23 cellular contexts compared by ENCODE assay signal in genomic region chr18:9992300-9992987, GRCh38.
DNase-seq lines count a peak whose midpoint lies in the region; ATAC-seq and TF ChIP-seq lines count a peak whose summit lies in the region.
"Had no signal": no experiment of that assay in that cellular context is flagged by ENCODE, and none has a peak within 500 bp of the region (broad histone marks: within the 10 kb centered on the region; RNA-seq: fewer than 3 reads in every experiment).

No MANE protein-coding gene starts in this region.

- peaks cover 8% of the 10 kb centered on the region for H3K27me3 Mint-ChIP-seq in neural progenitor cell (ENCODE audit: insufficient read depth, low read depth)

- H3F3A ChIP-seq in neural progenitor cell (ENCODE audit: low read depth), result no peaks in the 10 kb centered on the region

- TF ChIP-seq CTCF in neural progenitor cell (IDR thresholded peaks at IDR 0.05), result no peak

- H2BK120ac ChIP-seq in mesendoderm (ENCODE audit: low read depth, low read length), result no peak overlapping the region

- H3K27ac ChIP-seq in neural progenitor cell, result no peak overlapping the region
- no peak overlapping the region for H3K27ac ChIP-seq in mesendoderm (ENCODE audit: low read depth, low read length)
- H3K27ac ChIP-seq: parathyroid adenoma, thoracic aorta had no signal

- peak; percentile 74 for ATAC-seq in left ventricle myocardium superior
- no peak for ATAC-seq in GM19328 (IDR thresholded peaks at IDR 0.05; ENCODE audit: unreplicated experiment)
- ATAC-seq: GM12878; HCT116; natural killer cell; SK-N-SH treated with all-trans-retinoic acid at 6 μM for 48 hours; stimulated activated effector memory CD8-positive, alpha-beta T cell treated with anti-CD3 and anti-CD28 coated beads, Interleukin-12 subunit alpha, Interleukin-12 subunit beta, amount 100 ng/mL, for 72 hours had no signal

- H3K4me1 ChIP-seq in neural progenitor cell (peaks cover 10% of the 10 kb centered on the region), mesendoderm (ENCODE audit: control insufficient read depth, low read depth, low read length) (no peaks in the 10 kb centered on the region)
- H3K4me1 ChIP-seq: parathyroid adenoma had no signal

- no peak overlapping the region for H3K56ac ChIP-seq in mesendoderm (ENCODE audit: low read length)

- H2AFZ ChIP-seq in neural progenitor cell (replicated peaks), result no peak overlapping the region
- H2AFZ ChIP-seq: parathyroid adenoma had no signal

- DNase-seq in AG08395 (ENCODE audit: low spot score) (peak; percentile 35), ecto neural progenitor cell (ENCODE audit: low spot score) (peak; percentile 26), left ventricle myocardium superior (no peak), neural progenitor cell (ENCODE audit: low spot score) (no peak), mesendoderm (no peak), dedifferentiated amniotic fluid mesenchymal stem cell (ENCODE audit: extremely low spot score) (no peak)
- DNase-seq in stimulated activated CD4-positive, alpha-beta T cell treated with anti-CD3 and anti-CD28 coated beads, Interleukin-4, amount 100 ng/mL, for 24 hours, result no peak
- DNase-seq: activated CD4-positive, alpha-beta T cell treated with anti-CD3 and anti-CD28 coated beads, Interleukin-2, amount 50 U/mL, for 4 hours; activated effector memory CD4-positive, alpha-beta T cell treated with Interleukin-2 at 50 U/mL for 16 hours; endodermal cell; KG1; natural killer cell; NCI-H146; NCI-H748 treated with DMSO at 0.1 percent for 48 hours; RPMI8226 had no signal

- H4K20me1 ChIP-seq in neural progenitor cell (ENCODE audit: low read depth), result no peaks in the 10 kb centered on the region

- no peak overlapping the region for H2BK5ac ChIP-seq in mesendoderm (ENCODE audit: low read length)

- intact Hi-C loops in left ventricle myocardium superior (cut with micrococcal nuclease), result no loop called here

- H2BK15ac ChIP-seq in mesendoderm (replicated peaks; ENCODE audit: low read depth), result no peak overlapping the region

- H3K4ac ChIP-seq in mesendoderm (ENCODE audit: low read depth, low read length), result no peak overlapping the region

- peaks cover 29% of the 10 kb centered on the region for H3K4me1 Mint-ChIP-seq in neural progenitor cell
- H3K4me1 Mint-ChIP-seq: memory B cell; natural killer cell; stimulated activated effector memory CD8-positive, alpha-beta T cell treated with anti-CD3 and anti-CD28 coated beads, Interleukin-12 subunit alpha, Interleukin-12 subunit beta, amount 100 ng/mL, for 72 hours had no signal

- no peak overlapping the region for H4K8ac ChIP-seq in mesendoderm (ENCODE audit: low read depth, low read length)

- no peaks in the 10 kb centered on the region for H3K79me1 ChIP-seq in mesendoderm (ENCODE audit: low read length)

- H3K27me3 ChIP-seq in neural progenitor cell, result no peaks in the 10 kb centered on the region
- no peaks in the 10 kb centered on the region for H3K27me3 ChIP-seq in mesendoderm (ENCODE audit: insufficient read depth, low read length, poor library complexity)

- H4K5ac ChIP-seq in mesendoderm (ENCODE audit: low read length), result no peak overlapping the region

- H3K9me3 Mint-ChIP-seq in neural progenitor cell, result peaks cover 11% of the 10 kb centered on the region
- H3K9me3 Mint-ChIP-seq: endodermal cell had no signal

- H3K36me3 ChIP-seq in neural progenitor cell (no peaks in the 10 kb centered on the region), mesendoderm (ENCODE audit: control insufficient read depth, insufficient read depth, low read length) (no peaks in the 10 kb centered on the region)
- H3K36me3 ChIP-seq: thoracic aorta had no signal

- H3K9ac ChIP-seq in neural progenitor cell, result no peak overlapping the region
- no peak overlapping the region for H3K9ac ChIP-seq in mesendoderm (ENCODE audit: low read length)
- H3K9ac ChIP-seq: parathyroid adenoma had no signal

- H3K4me2 ChIP-seq in neural progenitor cell (no peak overlapping the region), mesendoderm (ENCODE audit: low read length) (no peak overlapping the region)

- H3K4me3 ChIP-seq in neural progenitor cell, result no peak overlapping the region
- H3K4me3 ChIP-seq in mesendoderm (ENCODE audit: low read length), result no peak overlapping the region
- H3K4me3 ChIP-seq: GM12878, thoracic aorta had no signal

- H3K4me3 Mint-ChIP-seq in neural progenitor cell, result no peak overlapping the region
- H3K4me3 Mint-ChIP-seq: endodermal cell; memory B cell; natural killer cell; stimulated activated effector memory CD8-positive, alpha-beta T cell treated with anti-CD3 and anti-CD28 coated beads, Interleukin-12 subunit alpha, Interleukin-12 subunit beta, amount 100 ng/mL, for 72 hours had no signal

- H2AK5ac ChIP-seq in mesendoderm (ENCODE audit: low read length), result no peak overlapping the region

- H3K36me3 Mint-ChIP-seq in neural progenitor cell, result peaks cover 2% of the 10 kb centered on the region
- H3K36me3 Mint-ChIP-seq: memory B cell; natural killer cell; stimulated activated effector memory CD8-positive, alpha-beta T cell treated with anti-CD3 and anti-CD28 coated beads, Interleukin-12 subunit alpha, Interleukin-12 subunit beta, amount 100 ng/mL, for 72 hours had no signal

- H3K23ac ChIP-seq in mesendoderm (ENCODE audit: low read length), result no peak overlapping the region

- H3K79me2 ChIP-seq in neural progenitor cell (ENCODE audit: low read depth) (no peaks in the 10 kb centered on the region), mesendoderm (ENCODE audit: control insufficient read depth, insufficient read depth, low read length) (no peaks in the 10 kb centered on the region)
- H3K79me2 ChIP-seq: parathyroid adenoma had no signal

- H3K18ac ChIP-seq in mesendoderm (ENCODE audit: low read length), result no peak overlapping the region

- no CpG with 5 or more reads among the region's 9 CpGs for WGBS in mesendoderm (ENCODE audit: extremely low coverage, insufficient coverage, low lambda C conversion rate)

- no peaks in the 10 kb centered on the region for H3K9me3 ChIP-seq in neural progenitor cell (ENCODE audit: low read depth)
- H3K9me3 ChIP-seq: thoracic aorta had no signal

- peak overlapping the region; percentile 54 for H3K27ac Mint-ChIP-seq in neural progenitor cell
- H3K27ac Mint-ChIP-seq: endodermal cell; memory B cell; natural killer cell; stimulated activated effector memory CD8-positive, alpha-beta T cell treated with anti-CD3 and anti-CD28 coated beads, Interleukin-12 subunit alpha, Interleukin-12 subunit beta, amount 100 ng/mL, for 72 hours had no signal

Comparison
In these comparisons a context has a peak if more than half of its experiments do, and no peak if none do; other contexts are left out.
1. DNase-seq: peak in AG08395 (single experiment) and ecto neural progenitor cell (single experiment); none in left ventricle myocardium superior (single experiment), neural progenitor cell (single experiment), mesendoderm (single experiment), dedifferentiated amniotic fluid mesenchymal stem cell (single experiment) and stimulated activated CD4-positive, alpha-beta T cell treated with anti-CD3 and anti-CD28 coated beads, Interleukin-4, amount 100 ng/mL, for 24 hours (single experiment).